In genomic region chr10:6092731-6093130, GRCh38 we compare ENCODE assay signal across 1 cellular context.
A peak's percentile ranks its signal among the peaks of the same experiment; 100 is the strongest.
TF ChIP-seq lines count a peak whose summit lies in the region.

No MANE protein-coding gene starts in this region.

TF ChIP-seq in H1, 55 proteins besides CTCF, POLR2A, EP300 and RAD21:
- TF ChIP-seq POU5F1 (IDR thresholded peaks at IDR 0.05; ENCODE audit: low read depth, low read length): no peak
- TF ChIP-seq SIN3A (conservative IDR thresholded peaks at IDR 0.05 in 1 of 2, IDR thresholded peaks at IDR 0.05 in 1 of 2; ENCODE audit: low read depth in 1 of 2, low read length in 2 of 2): no peak
- TF ChIP-seq GABPA (IDR thresholded peaks at IDR 0.05; ENCODE audit: borderline replicate concordance, insufficient read depth, low read length): no peak
- no peak for TF ChIP-seq PHF8 (conservative IDR thresholded peaks at IDR 0.05; ENCODE audit: low read depth, low read length)
- 0 out of 2 replicates have a peak, but pooled peaks have one; percentile 2 for TF ChIP-seq CEBPB (IDR thresholded peaks at IDR 0.05; ENCODE audit: low read depth, low read length)
- no peak for TF ChIP-seq SUZ12 (IDR thresholded peaks at IDR 0.05; ENCODE audit: low read length)
- no peak for TF ChIP-seq TAF1 (IDR thresholded peaks at IDR 0.05; ENCODE audit: low read depth, low read length)
- TF ChIP-seq HDAC6 (IDR thresholded peaks at IDR 0.05; ENCODE audit: low read depth, low read length): no peak
